2 cellular contexts compared by ENCODE assay signal in the genomic region with DNA sequence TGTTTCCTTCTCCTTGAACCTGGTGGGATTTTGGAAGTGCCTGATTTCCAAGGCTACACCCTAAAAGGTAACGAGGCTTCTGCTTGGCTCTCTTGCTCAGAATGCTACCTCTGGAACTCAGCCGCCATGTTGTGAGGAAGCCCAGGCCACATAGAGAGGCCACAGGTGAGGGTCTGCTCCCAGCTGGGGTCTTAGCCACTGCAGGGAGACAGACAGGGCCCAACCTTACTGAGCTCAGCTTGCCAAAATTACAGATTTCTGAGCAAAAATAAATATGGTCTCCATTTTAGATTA.
"Had no signal": no experiment of that assay in that cellular context is flagged by ENCODE, and none has a peak within 500 bp of the region (broad histone marks: within the 10 kb centered on the region; RNA-seq: fewer than 3 reads in every experiment).

No MANE protein-coding gene starts in this region.

- H3K27ac ChIP-seq: GM23248, HL-60 had no signal
